Comparison of ENCODE assay signal across 1 cellular context in the genomic region with DNA sequence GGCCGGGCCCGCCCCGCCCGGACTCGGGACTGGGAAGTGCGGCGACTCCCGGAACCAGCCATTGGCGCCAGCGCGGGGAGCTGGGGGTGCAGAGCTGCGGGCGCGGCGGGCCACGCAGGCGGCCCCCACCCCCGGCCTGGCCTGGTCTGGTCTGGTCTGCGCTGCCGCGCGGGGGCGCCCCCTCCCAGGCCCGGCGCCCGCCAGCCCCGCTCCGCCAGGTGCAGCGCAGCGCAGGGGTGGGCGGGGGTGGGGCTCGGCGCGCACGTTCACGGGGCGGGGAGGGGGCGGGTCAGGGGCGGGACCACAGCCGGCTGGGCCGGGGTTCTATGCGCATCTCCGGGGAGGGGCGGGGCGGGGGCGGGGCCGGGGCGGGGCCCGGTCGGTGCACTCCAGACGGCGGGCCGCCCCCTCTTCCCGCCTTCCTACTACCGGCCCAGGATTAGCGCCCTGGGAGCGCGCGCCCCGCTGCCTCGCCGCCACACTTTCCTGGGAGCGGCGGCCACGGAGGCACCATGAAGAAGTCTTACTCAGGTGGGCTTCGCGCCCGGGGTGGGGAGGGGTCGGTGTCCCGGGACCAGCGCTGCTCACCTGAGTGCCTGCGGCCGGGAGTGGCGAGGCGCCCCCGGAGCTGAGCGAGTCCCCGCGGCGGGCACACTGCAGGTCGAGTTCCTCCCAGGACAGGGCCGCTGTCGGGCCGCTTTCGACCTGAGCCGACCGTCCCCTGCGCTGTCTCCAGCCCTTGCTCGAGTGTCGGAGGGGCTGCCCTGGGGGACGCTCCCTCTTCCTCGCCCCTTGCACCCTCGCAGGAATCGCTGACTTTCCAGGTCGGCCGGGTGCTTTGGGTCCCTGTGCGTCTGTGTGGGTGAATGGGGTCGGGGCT.
A peak's percentile ranks its signal among the peaks of the same experiment; 100 is the strongest.
TF ChIP-seq lines count a peak whose summit lies in the region.

No MANE protein-coding gene starts in this region.

TF ChIP-seq in K562, 482 proteins besides CTCF, POLR2A, EP300 and RAD21 (continued from another document):
- TF ChIP-seq PCBP1 (IDR thresholded peaks at IDR 0.05; ENCODE audit: low read depth, low read length, poor library complexity, severe bottlenecking) (peak; percentile 74), RBFOX2 (IDR thresholded peaks at IDR 0.05; ENCODE audit: low read depth, low read length) (peak; percentile 48), ILK (tag; IDR thresholded peaks at IDR 0.05; ENCODE audit: borderline replicate concordance, low read depth) (no peak), CBX8 (IDR thresholded peaks at IDR 0.05; ENCODE audit: borderline replicate concordance, extremely low read depth, low read depth, low read length, poor library complexity, severe bottlenecking) (no peak), HNRNPUL1 (IDR thresholded peaks at IDR 0.05; ENCODE audit: low read length) (no peak), ZNF696 (CRISPR knock-in tag; conservative IDR thresholded peaks at IDR 0.05) (no peak), KDM5B (IDR thresholded peaks at IDR 0.05; ENCODE audit: insufficient replicate concordance, low read depth, low read length) (peak; percentile 48), CBX1 (IDR thresholded peaks at IDR 0.05; ENCODE audit: low read depth) (no peak), ZFX (CRISPR knock-in tag; IDR thresholded peaks at IDR 0.05) (peak; percentile 43), TOE1 (IDR thresholded peaks at IDR 0.05; ENCODE audit: borderline replicate concordance) (no peak), TOE1 (CRISPR knock-in tag; IDR thresholded peaks at IDR 0.05; ENCODE audit: borderline replicate concordance, low read depth) (no peak), FIP1L1 (IDR thresholded peaks at IDR 0.05; ENCODE audit: low read depth, low read length, poor library complexity, severe bottlenecking) (peak; percentile 27)
- TF ChIP-seq, protein P1, sequence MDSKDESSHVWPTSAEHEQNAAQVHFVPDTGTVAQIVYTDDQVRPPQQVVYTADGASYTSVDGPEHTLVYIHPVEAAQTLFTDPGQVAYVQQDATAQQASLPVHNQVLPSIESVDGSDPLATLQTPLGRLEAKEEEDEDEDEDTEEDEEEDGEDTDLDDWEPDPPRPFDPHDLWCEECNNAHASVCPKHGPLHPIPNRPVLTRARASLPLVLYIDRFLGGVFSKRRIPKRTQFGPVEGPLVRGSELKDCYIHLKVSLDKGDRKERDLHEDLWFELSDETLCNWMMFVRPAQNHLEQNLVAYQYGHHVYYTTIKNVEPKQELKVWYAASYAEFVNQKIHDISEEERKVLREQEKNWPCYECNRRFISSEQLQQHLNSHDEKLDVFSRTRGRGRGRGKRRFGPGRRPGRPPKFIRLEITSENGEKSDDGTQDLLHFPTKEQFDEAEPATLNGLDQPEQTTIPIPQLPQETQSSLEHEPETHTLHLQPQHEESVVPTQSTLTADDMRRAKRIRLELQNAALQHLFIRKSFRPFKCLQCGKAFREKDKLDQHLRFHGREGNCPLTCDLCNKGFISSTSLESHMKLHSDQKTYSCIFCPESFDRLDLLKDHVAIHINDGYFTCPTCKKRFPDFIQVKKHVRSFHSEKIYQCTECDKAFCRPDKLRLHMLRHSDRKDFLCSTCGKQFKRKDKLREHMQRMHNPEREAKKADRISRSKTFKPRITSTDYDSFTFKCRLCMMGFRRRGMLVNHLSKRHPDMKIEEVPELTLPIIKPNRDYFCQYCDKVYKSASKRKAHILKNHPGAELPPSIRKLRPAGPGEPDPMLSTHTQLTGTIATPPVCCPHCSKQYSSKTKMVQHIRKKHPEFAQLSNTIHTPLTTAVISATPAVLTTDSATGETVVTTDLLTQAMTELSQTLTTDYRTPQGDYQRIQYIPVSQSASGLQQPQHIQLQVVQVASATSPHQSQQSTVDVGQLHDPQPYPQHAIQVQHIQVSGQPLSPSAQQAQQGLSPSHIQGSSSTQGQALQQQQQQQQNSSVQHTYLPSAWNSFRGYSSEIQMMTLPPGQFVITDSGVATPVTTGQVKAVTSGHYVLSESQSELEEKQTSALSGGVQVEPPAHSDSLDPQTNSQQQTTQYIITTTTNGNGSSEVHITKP (IDR thresholded peaks at IDR 0.05; ENCODE audit: partially characterized antibody) = no peak
